Comparison of ENCODE assay signal across 2 cellular contexts in the genomic region with DNA sequence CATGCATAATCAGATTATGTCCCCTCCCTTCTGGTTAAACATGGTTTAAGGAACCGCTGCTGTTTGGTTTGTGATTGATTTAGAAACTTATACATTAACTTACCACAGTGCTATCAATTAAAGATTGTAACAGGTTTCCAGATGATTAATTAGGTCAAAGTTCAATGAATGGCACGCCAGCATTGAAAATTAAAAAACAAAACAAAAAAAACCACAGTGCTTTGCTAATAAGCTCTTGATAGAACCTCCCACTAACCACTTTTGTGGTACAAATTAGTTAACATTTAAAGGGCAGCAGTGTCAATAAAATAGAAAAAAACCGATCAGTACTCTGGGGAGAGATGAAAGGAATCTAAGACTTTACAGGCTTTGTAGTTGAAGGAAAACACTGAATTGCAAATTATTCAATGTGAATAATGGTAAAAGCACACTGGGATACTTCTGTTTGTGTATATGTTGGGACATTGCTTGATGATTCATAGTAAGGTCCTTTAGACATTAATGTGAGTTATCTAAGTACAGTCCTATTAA.
TF ChIP-seq lines count a peak whose summit lies in the region.

No MANE protein-coding gene starts in this region.

TF ChIP-seq in SK-N-SH, 30 proteins besides CTCF, POLR2A, EP300 and RAD21:
- TF ChIP-seq PBX3 (IDR thresholded peaks at IDR 0.05) (no peak), USF1 (IDR thresholded peaks at IDR 0.05; ENCODE audit: borderline replicate concordance, low read depth) (no peak), TCF12 (IDR thresholded peaks at IDR 0.05) (no peak), TAF1 (IDR thresholded peaks at IDR 0.05; ENCODE audit: borderline replicate concordance, low read depth, low read length) (no peak), POLR2AphosphoS5 (IDR thresholded peaks at IDR 0.05; ENCODE audit: low read depth, low read length) (no peak), RCOR1 (IDR thresholded peaks at IDR 0.05; ENCODE audit: low read length) (no peak), FOXJ3 (CRISPR knock-in tag; IDR thresholded peaks at IDR 0.05) (no peak), MXI1 (IDR thresholded peaks at IDR 0.05; ENCODE audit: low read depth, low read length) (no peak)
TF ChIP-seq in SK-N-SH: peak in this region for 0.

TF ChIP-seq in HepG2, 621 proteins besides CTCF, POLR2A, EP300 and RAD21:
- TF ChIP-seq NKX3-1 (CRISPR knock-in tag; IDR thresholded peaks at IDR 0.05) (no peak), SOX6 (IDR thresholded peaks at IDR 0.05) (no peak), SOX6 (CRISPR knock-in tag; IDR thresholded peaks at IDR 0.05) (no peak), MTF2 (CRISPR knock-in tag; IDR thresholded peaks at IDR 0.05; ENCODE audit: borderline replicate concordance) (no peak), SKI (IDR thresholded peaks at IDR 0.05; ENCODE audit: partially characterized antibody) (no peak), ETV6 (CRISPR knock-in tag; conservative IDR thresholded peaks at IDR 0.05) (no peak), RNF219 (CRISPR knock-in tag; IDR thresholded peaks at IDR 0.05) (no peak), GFI1 (CRISPR knock-in tag; IDR thresholded peaks at IDR 0.05; ENCODE audit: borderline replicate concordance) (no peak), KAT7 (CRISPR knock-in tag; IDR thresholded peaks at IDR 0.05; ENCODE audit: borderline replicate concordance) (no peak), ZNF605 (CRISPR knock-in tag; IDR thresholded peaks at IDR 0.05) (no peak), ESRRA (CRISPR knock-in tag; IDR thresholded peaks at IDR 0.05; ENCODE audit: low read depth) (no peak), NFE2L1 (CRISPR knock-in tag; IDR thresholded peaks at IDR 0.05; ENCODE audit: borderline replicate concordance) (no peak), RXRA (CRISPR knock-in tag; IDR thresholded peaks at IDR 0.05) (no peak), ZNF660 (CRISPR knock-in tag; IDR thresholded peaks at IDR 0.05; ENCODE audit: borderline replicate concordance, low read depth) (no peak)
- TF ChIP-seq, protein P1, sequence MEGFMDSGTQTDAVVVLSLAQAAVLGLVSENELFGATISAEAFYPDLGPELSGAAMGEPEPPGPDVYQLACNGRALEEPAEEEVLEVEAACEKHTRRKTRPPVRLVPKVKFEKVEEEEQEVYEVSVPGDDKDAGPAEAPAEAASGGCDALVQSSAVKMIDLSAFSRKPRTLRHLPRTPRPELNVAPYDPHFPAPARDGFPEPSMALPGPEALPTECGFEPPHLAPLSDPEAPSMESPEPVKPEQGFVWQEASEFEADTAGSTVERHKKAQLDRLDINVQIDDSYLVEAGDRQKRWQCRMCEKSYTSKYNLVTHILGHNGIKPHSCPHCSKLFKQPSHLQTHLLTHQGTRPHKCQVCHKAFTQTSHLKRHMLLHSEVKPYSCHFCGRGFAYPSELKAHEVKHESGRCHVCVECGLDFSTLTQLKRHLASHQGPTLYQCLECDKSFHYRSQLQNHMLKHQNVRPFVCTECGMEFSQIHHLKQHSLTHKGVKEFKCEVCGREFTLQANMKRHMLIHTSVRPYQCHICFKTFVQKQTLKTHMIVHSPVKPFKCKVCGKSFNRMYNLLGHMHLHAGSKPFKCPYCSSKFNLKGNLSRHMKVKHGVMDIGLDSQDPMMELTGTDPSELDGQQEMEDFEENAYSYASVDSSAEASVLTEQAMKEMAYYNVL (CRISPR knock-in tag; IDR thresholded peaks at IDR 0.05; ENCODE audit: borderline replicate concordance) = no peak
- TF ChIP-seq, protein P2, sequence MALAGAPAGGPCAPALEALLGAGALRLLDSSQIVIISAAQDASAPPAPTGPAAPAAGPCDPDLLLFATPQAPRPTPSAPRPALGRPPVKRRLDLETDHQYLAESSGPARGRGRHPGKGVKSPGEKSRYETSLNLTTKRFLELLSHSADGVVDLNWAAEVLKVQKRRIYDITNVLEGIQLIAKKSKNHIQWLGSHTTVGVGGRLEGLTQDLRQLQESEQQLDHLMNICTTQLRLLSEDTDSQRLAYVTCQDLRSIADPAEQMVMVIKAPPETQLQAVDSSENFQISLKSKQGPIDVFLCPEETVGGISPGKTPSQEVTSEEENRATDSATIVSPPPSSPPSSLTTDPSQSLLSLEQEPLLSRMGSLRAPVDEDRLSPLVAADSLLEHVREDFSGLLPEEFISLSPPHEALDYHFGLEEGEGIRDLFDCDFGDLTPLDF (CRISPR knock-in tag; IDR thresholded peaks at IDR 0.05) = no peak
